ENCODE assay signal across 13 cellular contexts in genomic region chr5:95086932-95087818, GRCh38.
A peak's percentile ranks its signal among the peaks of the same experiment; 100 is the strongest.
DNase-seq lines count a peak whose midpoint lies in the region; ATAC-seq and TF ChIP-seq lines count a peak whose summit lies in the region.
"Had no signal": no experiment of that assay in that cellular context is flagged by ENCODE, and none has a peak within 500 bp of the region (broad histone marks: within the 10 kb centered on the region; RNA-seq: fewer than 3 reads in every experiment).

No MANE protein-coding gene starts in this region.

- H3K36me3 Mint-ChIP-seq in endodermal cell (ENCODE audit: low read depth), result no peaks in the 10 kb centered on the region

- H3K4me3 Mint-ChIP-seq in endodermal cell, result no peak overlapping the region
- H3K4me3 Mint-ChIP-seq: activated T-helper 1 cell treated with anti-CD3 and anti-CD28 coated beads, Interleukin-12 subunit alpha, Interleukin-12 subunit beta, Interleukin-2, Interleukin-4 antibody, amounts not matched to agents 30 ng/mL and 10 ng/mL and 1 ng/mL, durations not matched to agents 14 hours and 24 hours and 36 hours had no signal

- 49 to 66% methylated on average over 3 to 6 of the region's 6 CpGs for WGBS in transverse colon (ENCODE audit: low coverage in 1 of 2), 2 donors
- WGBS in endodermal cell (ENCODE audit: insufficient coverage in 1 of 2, insufficient read length in 1 of 2), 2 experiments, result 92 to 96% methylated on average over 4 to 6 of the region's 6 CpGs

- no peaks in the 10 kb centered on the region for H3K36me3 ChIP-seq in transverse colon
- H3K36me3 ChIP-seq in endodermal cell (ENCODE audit: control insufficient read depth, insufficient read depth, low read length), result no peaks in the 10 kb centered on the region

- intact Hi-C loops in head of caudate nucleus (cut with DNase I), result no loop called here
- intact Hi-C loops in transverse colon (cut with DNase I; ENCODE audit: low total_unique reads), result no loop called here

- DNase-seq in GM12865 (ENCODE audit: low read depth), result peak; percentile 19
- peak; percentile 83 for DNase-seq in RPMI8226
- no peak for DNase-seq in head of caudate nucleus
- no peak for DNase-seq in transverse colon
- DNase-seq in endodermal cell, result no peak
- DNase-seq in NCI-H748 (lab: John Stamatoyannopoulos, UW; ENCODE audit: unreplicated experiment), result no peak
- DNase-seq: effector CD4-positive, alpha-beta T cell; NCI-H1417; retina; SK-N-SH had no signal

- H3K9ac ChIP-seq in endodermal cell (ENCODE audit: extremely low read depth, low read length, poor library complexity, severe bottlenecking), result no peak overlapping the region
- H3K9ac ChIP-seq: SK-N-SH had no signal

- peaks cover 4% of the 10 kb centered on the region for H3K9me3 Mint-ChIP-seq in endodermal cell
- H3K9me3 Mint-ChIP-seq: activated T-helper 1 cell treated with anti-CD3 and anti-CD28 coated beads, Interleukin-12 subunit alpha, Interleukin-12 subunit beta, Interleukin-2, Interleukin-4 antibody, amounts not matched to agents 30 ng/mL and 10 ng/mL and 1 ng/mL, durations not matched to agents 14 hours and 24 hours and 36 hours had no signal

- TF ChIP-seq EP300 in transverse colon (IDR thresholded peaks at IDR 0.05; ENCODE audit: low read depth), result no peak

- H3K27ac ChIP-seq in transverse colon, result peak overlapping the region in 1 of 4 donors; percentile 5
- H3K27ac ChIP-seq in endodermal cell (ENCODE audit: low read depth, low read length), result no peak overlapping the region

- H3K4me1 ChIP-seq in transverse colon (no peaks in the 10 kb centered on the region), endodermal cell (ENCODE audit: control insufficient read depth, insufficient read depth, low read length) (no peaks in the 10 kb centered on the region)

- H3K4me3 ChIP-seq in GM12865 (ENCODE audit: low read depth, low read length), result no peak overlapping the region
- no peak overlapping the region for H3K4me3 ChIP-seq in transverse colon
- no peak overlapping the region for H3K4me3 ChIP-seq in endodermal cell (ENCODE audit: low read length)

- H3K9me3 ChIP-seq in transverse colon (peaks cover 0 to 3% of the 10 kb centered on the region in 2 donors), endodermal cell (ENCODE audit: control insufficient read depth, low read length) (no peaks in the 10 kb centered on the region)
- H3K9me3 ChIP-seq: SK-N-SH had no signal

- no peaks in the 10 kb centered on the region for H3K27me3 Mint-ChIP-seq in endodermal cell (ENCODE audit: insufficient read depth)

- H3K27me3 ChIP-seq in transverse colon (no peaks in the 10 kb centered on the region), endodermal cell (ENCODE audit: control insufficient read depth, insufficient read depth, low read length, poor library complexity, severe bottlenecking) (no peaks in the 10 kb centered on the region)

- ATAC-seq in GM19468 (IDR thresholded peaks at IDR 0.05; ENCODE audit: extremely low read depth, unreplicated experiment) (peak; percentile 16), HG03064 (IDR thresholded peaks at IDR 0.05; ENCODE audit: low read depth, unreplicated experiment) (peak; percentile 36)

- no peak for TF ChIP-seq POLR2A in transverse colon (IDR thresholded peaks at IDR 0.05)

- in situ Hi-C loops in transverse colon (cut with MboI; ENCODE audit: low pct_ligation_motif_present in 1 of 4, low pct_unique_long_range_greater_than_20kb in 1 of 4, low sequenced_read_pairs in 3 of 4), result no loop called here

- no peak overlapping the region for H3K27ac Mint-ChIP-seq in endodermal cell
- H3K27ac Mint-ChIP-seq: activated T-helper 1 cell treated with anti-CD3 and anti-CD28 coated beads, Interleukin-12 subunit alpha, Interleukin-12 subunit beta, Interleukin-2, Interleukin-4 antibody, amounts not matched to agents 30 ng/mL and 10 ng/mL and 1 ng/mL, durations not matched to agents 14 hours and 24 hours and 36 hours had no signal

- no peaks in the 10 kb centered on the region for H3K4me1 Mint-ChIP-seq in endodermal cell

- no peak for TF ChIP-seq CTCF in GM12865 (IDR thresholded peaks at IDR 0.05; ENCODE audit: insufficient read depth, low read depth, low read length, missing control alignments)
- TF ChIP-seq CTCF in transverse colon (IDR thresholded peaks at IDR 0.05), result no peak
- TF ChIP-seq CTCF in endodermal cell (conservative IDR thresholded peaks at IDR 0.05), result no peak

Comparison
In these comparisons a context has a peak if more than half of its experiments do, and no peak if none do; other contexts are left out.
1. DNase-seq: peak in GM12865 (single experiment) and RPMI8226 (single experiment); none in head of caudate nucleus (0 of 42), transverse colon (single experiment), endodermal cell (single experiment) and NCI-H748 (single experiment).